Comparison of ENCODE assay signal across 1 cellular context in the genomic region with DNA sequence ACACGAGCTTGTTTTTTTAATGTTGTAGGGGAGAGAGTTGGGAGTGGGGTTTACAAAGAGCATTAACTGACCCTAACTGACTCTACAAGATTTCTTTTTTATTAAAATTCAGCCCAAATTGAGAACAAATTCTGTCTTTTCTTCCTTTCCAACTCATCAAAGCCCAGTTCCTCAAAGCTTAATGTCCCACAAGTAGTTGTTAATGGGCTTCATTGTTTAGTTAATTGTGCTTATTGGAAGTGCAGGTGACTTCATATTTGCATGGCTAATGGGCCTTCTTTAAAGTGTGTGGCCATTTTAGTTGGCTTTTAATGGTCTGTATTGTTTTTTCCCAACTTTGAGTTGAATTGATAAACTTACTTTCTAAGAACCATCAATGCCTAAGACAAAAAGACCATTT.
TF ChIP-seq lines count a peak whose summit lies in the region.

No MANE protein-coding gene starts in this region.

TF ChIP-seq in H1, 55 proteins besides CTCF, POLR2A, EP300 and RAD21 (continued from another document):
- TF ChIP-seq, protein P1, sequence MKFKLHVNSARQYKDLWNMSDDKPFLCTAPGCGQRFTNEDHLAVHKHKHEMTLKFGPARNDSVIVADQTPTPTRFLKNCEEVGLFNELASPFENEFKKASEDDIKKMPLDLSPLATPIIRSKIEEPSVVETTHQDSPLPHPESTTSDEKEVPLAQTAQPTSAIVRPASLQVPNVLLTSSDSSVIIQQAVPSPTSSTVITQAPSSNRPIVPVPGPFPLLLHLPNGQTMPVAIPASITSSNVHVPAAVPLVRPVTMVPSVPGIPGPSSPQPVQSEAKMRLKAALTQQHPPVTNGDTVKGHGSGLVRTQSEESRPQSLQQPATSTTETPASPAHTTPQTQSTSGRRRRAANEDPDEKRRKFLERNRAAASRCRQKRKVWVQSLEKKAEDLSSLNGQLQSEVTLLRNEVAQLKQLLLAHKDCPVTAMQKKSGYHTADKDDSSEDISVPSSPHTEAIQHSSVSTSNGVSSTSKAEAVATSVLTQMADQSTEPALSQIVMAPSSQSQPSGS (IDR thresholded peaks at IDR 0.05; ENCODE audit: low read length) = no peak
- TF ChIP-seq FOSL1 (IDR thresholded peaks at IDR 0.05; ENCODE audit: insufficient read depth, low read depth, low read length) = no peak
- no peak for TF ChIP-seq CHD2 (IDR thresholded peaks at IDR 0.05; ENCODE audit: low read length)
- no peak for TF ChIP-seq JUN (IDR thresholded peaks at IDR 0.05; ENCODE audit: low read depth, low read length)
- no peak for TF ChIP-seq SP2 (IDR thresholded peaks at IDR 0.05; ENCODE audit: low read length)
- TF ChIP-seq POLR2AphosphoS5 (IDR thresholded peaks at IDR 0.05; ENCODE audit: low read depth, low read length) = no peak
- TF ChIP-seq BACH1 (IDR thresholded peaks at IDR 0.05; ENCODE audit: low read length) = no peak
- TF ChIP-seq RFX5 (IDR thresholded peaks at IDR 0.05; ENCODE audit: borderline replicate concordance, low read depth, low read length) = no peak
- no peak for TF ChIP-seq SIN3A (conservative IDR thresholded peaks at IDR 0.05 in 1 of 2, IDR thresholded peaks at IDR 0.05 in 1 of 2; ENCODE audit: low read depth in 1 of 2, low read length in 2 of 2)
- peak; percentile 44; the same call in 1 of the 2 replicates for TF ChIP-seq SP1 (IDR thresholded peaks at IDR 0.05; ENCODE audit: low read depth, low read length)
- TF ChIP-seq BRCA1 (IDR thresholded peaks at IDR 0.05; ENCODE audit: low read depth, low read length) = no peak
- peak; percentile 54; the same call in 1 of the 2 replicates for TF ChIP-seq POU5F1 (IDR thresholded peaks at IDR 0.05; ENCODE audit: low read depth, low read length)
- TF ChIP-seq CTBP2 (IDR thresholded peaks at IDR 0.05; ENCODE audit: borderline replicate concordance, insufficient read depth, insufficient read length, low read length) = no peak
- no peak for TF ChIP-seq MAX (IDR thresholded peaks at IDR 0.05)
- no peak for TF ChIP-seq KDM1A (IDR thresholded peaks at IDR 0.05; ENCODE audit: borderline replicate concordance, low read length)
- TF ChIP-seq CHD7 (IDR thresholded peaks at IDR 0.05; ENCODE audit: insufficient replicate concordance, low read length) = peak; percentile 79
- TF ChIP-seq EZH2 (IDR thresholded peaks at IDR 0.05; ENCODE audit: low read depth, low read length, severe bottlenecking) = no peak
- no peak for TF ChIP-seq TAF1 (IDR thresholded peaks at IDR 0.05; ENCODE audit: low read depth, low read length)
- no peak for TF ChIP-seq CREB1 (IDR thresholded peaks at IDR 0.05)
- TF ChIP-seq GTF2F1 (IDR thresholded peaks at IDR 0.05; ENCODE audit: borderline replicate concordance, low read depth, low read length) = no peak
- TF ChIP-seq YY1 (IDR thresholded peaks at IDR 0.05; ENCODE audit: low read depth, low read length) = no peak
- TF ChIP-seq SIRT6 (IDR thresholded peaks at IDR 0.05; ENCODE audit: low read length) = no peak
- no peak for TF ChIP-seq SRF (IDR thresholded peaks at IDR 0.05; ENCODE audit: low read depth, low read length)
- no peak for TF ChIP-seq NRF1 (IDR thresholded peaks at IDR 0.05; ENCODE audit: low read depth, low read length)
- no peak for TF ChIP-seq SAP30 (IDR thresholded peaks at IDR 0.05; ENCODE audit: insufficient read depth, insufficient replicate concordance, low read length)
- no peak for TF ChIP-seq TEAD4 (IDR thresholded peaks at IDR 0.05; ENCODE audit: low read depth, low read length)
- TF ChIP-seq PHF8 (conservative IDR thresholded peaks at IDR 0.05; ENCODE audit: low read depth, low read length) = no peak
- TF ChIP-seq SIX5 (IDR thresholded peaks at IDR 0.05; ENCODE audit: low read depth, low read length) = no peak
- TF ChIP-seq, protein P2, sequence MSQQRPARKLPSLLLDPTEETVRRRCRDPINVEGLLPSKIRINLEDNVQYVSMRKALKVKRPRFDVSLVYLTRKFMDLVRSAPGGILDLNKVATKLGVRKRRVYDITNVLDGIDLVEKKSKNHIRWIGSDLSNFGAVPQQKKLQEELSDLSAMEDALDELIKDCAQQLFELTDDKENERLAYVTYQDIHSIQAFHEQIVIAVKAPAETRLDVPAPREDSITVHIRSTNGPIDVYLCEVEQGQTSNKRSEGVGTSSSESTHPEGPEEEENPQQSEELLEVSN (IDR thresholded peaks at IDR 0.05) = no peak
- TF ChIP-seq RXRA (IDR thresholded peaks at IDR 0.05; ENCODE audit: insufficient read depth, low read depth, low read length) = no peak
- no peak for TF ChIP-seq ASH2L (IDR thresholded peaks at IDR 0.05; ENCODE audit: low read length)
- no peak for TF ChIP-seq TAF7 (optimal IDR thresholded peaks at IDR 0.05; ENCODE audit: borderline replicate concordance, low read depth, low read length)
- TF ChIP-seq TBP (IDR thresholded peaks at IDR 0.05; ENCODE audit: low read depth, low read length) = no peak
- no peak for TF ChIP-seq RNF2 (IDR thresholded peaks at IDR 0.05; ENCODE audit: borderline replicate concordance, low read depth, low read length, missing control alignments, poor library complexity, severe bottlenecking)
- TF ChIP-seq HDAC2 (IDR thresholded peaks at IDR 0.05; ENCODE audit: borderline replicate concordance in 1 of 2, low read depth in 2 of 2, low read length in 2 of 2) = 0 out of 4 replicates have a peak, but pooled peaks of 1 of the 2 experiments have one; percentile 30
- no peak for TF ChIP-seq USF2 (IDR thresholded peaks at IDR 0.05; ENCODE audit: low read length)
- no peak for TF ChIP-seq HDAC6 (IDR thresholded peaks at IDR 0.05; ENCODE audit: low read depth, low read length)
- TF ChIP-seq SP4 (IDR thresholded peaks at IDR 0.05; ENCODE audit: low read length) = no peak
- TF ChIP-seq RBBP5 (IDR thresholded peaks at IDR 0.05; ENCODE audit: borderline replicate concordance, low read depth, low read length) = no peak
- no peak for TF ChIP-seq JUND (IDR thresholded peaks at IDR 0.05; ENCODE audit: low read length)
- TF ChIP-seq NANOG (IDR thresholded peaks at IDR 0.05; ENCODE audit: insufficient read depth, low read depth, low read length, poor library complexity, severe bottlenecking) = peak; percentile 99
- no peak for TF ChIP-seq ATF3 (IDR thresholded peaks at IDR 0.05; ENCODE audit: insufficient read depth, low read depth, low read length)
- TF ChIP-seq KDM4A (IDR thresholded peaks at IDR 0.05; ENCODE audit: low read depth, low read length, severe bottlenecking) = no peak
- TF ChIP-seq CHD1 (IDR thresholded peaks at IDR 0.05; ENCODE audit: low read depth, low read length) = no peak
